Comparison of ENCODE assay signal across 8 cellular contexts in the genomic region with DNA sequence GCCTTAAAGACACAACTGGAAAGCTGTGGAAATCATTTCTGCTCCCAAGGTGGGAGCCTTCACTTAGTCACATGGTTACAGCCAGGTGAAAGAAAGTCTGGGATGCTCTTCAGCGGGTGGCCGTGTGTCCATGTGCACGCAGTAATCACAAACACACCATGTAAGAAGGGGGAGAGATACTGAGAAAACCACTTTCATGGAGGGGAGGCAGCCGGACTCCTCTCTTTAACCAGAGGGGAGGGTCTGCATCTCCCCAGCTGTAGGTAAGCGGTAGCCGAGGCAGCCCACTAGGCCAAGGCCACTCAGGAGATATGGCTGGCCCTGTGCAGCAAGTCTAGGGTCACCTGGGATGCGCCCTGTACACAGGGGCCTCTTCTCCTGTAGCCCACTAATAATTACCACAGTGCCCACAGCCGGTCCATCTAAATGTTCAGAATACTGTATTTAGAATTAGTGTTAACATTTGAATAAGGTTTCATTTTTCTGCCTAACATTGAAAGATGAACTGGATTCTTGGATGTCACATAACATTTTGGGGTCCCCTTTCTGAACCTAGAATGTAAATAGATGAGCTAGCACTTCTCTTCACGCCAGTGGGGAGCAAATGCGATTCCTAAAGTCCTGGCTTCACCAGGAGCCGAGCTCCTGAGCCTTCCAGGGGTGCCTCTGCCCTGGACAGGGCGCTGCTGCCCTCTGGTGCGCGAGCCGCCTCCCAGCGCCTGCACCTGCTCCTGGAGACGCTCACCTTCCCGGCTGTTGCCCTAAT. TPM values are rescaled to one million over a fixed set of nuclear protein-coding genes. Genes with fewer than 3 reads are reported as not detected.
DNase-seq lines count a peak whose midpoint lies in the region; ATAC-seq and TF ChIP-seq lines count a peak whose summit lies in the region.

No MANE protein-coding gene starts in this region.

- H3K36me3 ChIP-seq in prostate gland, result no peaks in the 10 kb centered on the region

- TF ChIP-seq CTCF in prostate gland (IDR thresholded peaks at IDR 0.05), result peak in 3 of 4 experiments; percentile 42 to 72 (median 68)

- whole genome bisulfite sequencing in prostate gland, result 48% methylated on average over 18 of the region's 18 CpGs

- TF ChIP-seq POLR2A in prostate gland (IDR thresholded peaks at IDR 0.05), result no peak

- peak; percentile 62 for ATAC-seq in HG02870 (IDR thresholded peaks at IDR 0.05; ENCODE audit: unreplicated experiment)

- H3K9me3 ChIP-seq in prostate gland, result no peaks in the 10 kb centered on the region

- no peaks in the 10 kb centered on the region for H3K4me1 ChIP-seq in prostate gland (replicated peaks)

- intact Hi-C loops in prostate gland (cut with DNase I), result loop anchor here (1.0 to 5.0 kb wide), 3 partner anchors 145 to 368 kb away; a partner anchor contains a TSS

- DNase-seq in SKM-1 treated with dmso at 0.1 percent for 144 hours (lab: John Stamatoyannopoulos, UW; ENCODE audit: unreplicated experiment) (peak; percentile 17), SKM-1 (lab: John Stamatoyannopoulos, UW; ENCODE audit: unreplicated experiment) (no peak), NCI-H524 treated with DMSO at 0.1 percent for 48 hours (lab: John Stamatoyannopoulos, UW) (peak; percentile 34), activated T-cell treated with anti-CD3 and anti-CD28 coated beads for 48 hours (ENCODE audit: low read depth) (peak; percentile 41), glomerular visceral epithelial cell (ENCODE audit: extremely low spot score) (peak; percentile 58), prostate gland (ENCODE audit: low spot score) (peak; percentile 15), NCI-H226 (no peak)

- no peaks in the 10 kb centered on the region for H3K27me3 ChIP-seq in prostate gland (replicated peaks; ENCODE audit: insufficient read depth)

- H3K4me3 ChIP-seq in prostate gland, result no peak overlapping the region

- no peak overlapping the region for H3K27ac ChIP-seq in prostate gland

RNA-seq across cellular contexts. Expression of a gene that starts 15.9 kb away (rescaled TPM):
- total RNA-seq in prostate gland, result not detected

RNA-seq across cellular contexts. Expression of a gene that starts 19.0 kb away (rescaled TPM):
- total RNA-seq in prostate gland, result not detected

Comparison
In these comparisons a context has a peak if more than half of its experiments do, and no peak if none do; other contexts are left out.
1. DNase-seq: peak in SKM-1 treated with dmso at 0.1 percent for 144 hours (single experiment), NCI-H524 treated with DMSO at 0.1 percent for 48 hours (single experiment), activated T-cell treated with anti-CD3 and anti-CD28 coated beads for 48 hours (single experiment), glomerular visceral epithelial cell (single experiment) and prostate gland (single experiment); none in SKM-1 (single experiment) and NCI-H226 (single experiment).